In genomic region chr19:51005248-51005647, GRCh38 we compare ENCODE assay signal across 38 cellular contexts. TPM values are rescaled to one million over a fixed set of nuclear protein-coding genes. Genes with fewer than 3 reads are reported as not detected.
"Had no signal": no experiment of that assay in that cellular context is flagged by ENCODE, and none has a peak within 500 bp of the region (broad histone marks: within the 10 kb centered on the region; RNA-seq: fewer than 3 reads in every experiment).

No MANE protein-coding gene starts in this region.

- H3K27me3 ChIP-seq: ascending aorta, body of pancreas, brain microvascular endothelial cell had no signal

- H3K27ac ChIP-seq: adrenal gland, ascending aorta, body of pancreas, brain microvascular endothelial cell, breast epithelium, cardiac muscle cell had no signal

- H3K36me3 ChIP-seq: adrenal gland, ascending aorta, brain microvascular endothelial cell, breast epithelium, cardiac muscle cell had no signal

- DNase-seq: activated effector memory CD4-positive, alpha-beta T cell treated with anti-CD3 and anti-CD28 coated beads, Interleukin-2, amount 50 U/mL, for 16 hours; activated effector memory CD4-positive, alpha-beta T cell treated with Interleukin-2 at 50 U/mL for 16 hours; activated gamma-delta T cell; activated gamma-delta T cell treated with Interleukin-2 at 50 U/mL for 16 hours; activated naive CD4-positive, alpha-beta T cell; activated naive CD4-positive, alpha-beta T cell treated with anti-CD3 and anti-CD28 coated beads for 36 hours; activated naive CD4-positive, alpha-beta T cell treated with anti-CD3 and anti-CD28 coated beads, Interleukin-2, amount 10 ng/mL, durations not matched to agents 7 days and 5 days; activated naive CD4-positive, alpha-beta T cell treated with anti-CD3 and anti-CD28 coated beads, Interleukin-2, amount 50 U/mL, for 16 hours; activated naive CD4-positive, alpha-beta T cell treated with Interleukin-2 at 50 U/mL for 16 hours; activated naive CD8-positive, alpha-beta T cell treated with anti-CD3 and anti-CD28 coated beads for 36 hours; activated naive CD8-positive, alpha-beta T cell treated with anti-CD3 and anti-CD28 coated beads, Interleukin-2, amount 10 ng/mL, durations not matched to agents 7 days and 5 days; activated naive CD8-positive, alpha-beta T cell treated with anti-CD3 and anti-CD28 coated beads, Interleukin-2, amount 50 U/mL, for 24 hours; activated T-cell treated with anti-CD3 and anti-CD28 coated beads, Interleukin-2, amount 50 U/mL, for 24 hours; activated T-cell treated with anti-CD3 and anti-CD28 coated beads, Interleukin-2, amount 50 U/mL, for 4 hours; activated T-cell treated with anti-CD3 and anti-CD28 coated beads, Interleukin-2, amount 50 U/mL, for 48 hours; activated T-cell treated with anti-CD3 and anti-CD28 coated beads, Interleukin-2, amount 50 U/mL, for 72 hours; adrenal gland; amniotic stem cell; amygdala; anterior cingulate cortex; body of pancreas; brain microvascular endothelial cell; caudate nucleus; central memory CD4-positive, alpha-beta T cell; cerebellar nuclear complex had no signal

- H3K4me3 ChIP-seq: adrenal gland, ascending aorta, body of pancreas, breast epithelium, cardiac muscle cell had no signal

- FAIRE-seq: astrocyte, bronchial epithelial cell had no signal

- H3K9me3 ChIP-seq: adrenal gland, ascending aorta, body of pancreas, breast epithelium had no signal

- ATAC-seq: activated naive CD4-positive, alpha-beta T cell treated with anti-CD3 and anti-CD28 coated beads, Interleukin-2, amount 50 U/mL, for 72 hours; activated naive CD8-positive, alpha-beta T cell treated with anti-CD3 and anti-CD28 coated beads, Interleukin-2, amount 50 U/mL, for 24 hours; activated T-cell treated with anti-CD3 and anti-CD28 coated beads, Interleukin-2, amount 50 U/mL, for 4 hours; activated T-cell treated with anti-CD3 and anti-CD28 coated beads, Interleukin-2, amount 50 U/mL, for 72 hours; activated T-helper 17 cell treated with anti-CD3 and anti-CD28 coated beads, Interleukin-2, amount 50 U/mL, for 72 hours; body of pancreas had no signal

- H3K4me1 ChIP-seq: adrenal gland, ascending aorta, body of pancreas had no signal

RNA-seq across cellular contexts. Expression of gene KLK8, which starts 3.8 kb away (rescaled TPM):
- total RNA-seq: activated naive CD4-positive, alpha-beta T cell treated with anti-CD3 and anti-CD28 coated beads for 36 hours; activated naive CD4-positive, alpha-beta T cell treated with anti-CD3 and anti-CD28 coated beads, Interleukin-2, amount 50 U/mL, for 72 hours; activated naive CD8-positive, alpha-beta T cell treated with anti-CD3 and anti-CD28 coated beads for 36 hours; activated naive CD8-positive, alpha-beta T cell treated with anti-CD3 and anti-CD28 coated beads, Interleukin-2, amount 10 ng/mL, durations not matched to agents 7 days and 5 days; activated T-cell treated with anti-CD3 and anti-CD28 coated beads, Interleukin-2, amount 50 U/mL, for 4 hours; activated T-cell treated with anti-CD3 and anti-CD28 coated beads, Interleukin-2, amount 50 U/mL, for 72 hours; activated T-helper 1 cell treated with anti-CD3 and anti-CD28 coated beads, Interleukin-12 subunit alpha, Interleukin-12 subunit beta, Interleukin-2, Interleukin-4 antibody, amounts not matched to agents 30 ng/mL and 10 ng/mL and 1 ng/mL, durations not matched to agents 14 hours and 24 hours and 36 hours; activated T-helper 17 cell treated with anti-CD3 and anti-CD28 coated beads, Interleukin-2, amount 50 U/mL, for 72 hours; activated T-helper 2 cell treated with anti-CD3 and anti-CD28 coated beads, Interferon-gamma antibody, Interleukin-2, Interleukin-4, amounts not matched to agents 10 μg/mL and 5 μg/mL and 100 μg/mL, durations not matched to agents 14 hours and 24 hours and 36 hours; adrenal gland; aorta; ascending aorta; astrocyte; body of pancreas; cardiac muscle cell; cardiac septum; cerebellum; chondrocyte had no signal
- polyA plus RNA-seq: aorta, cardiac muscle cell had no signal

RNA-seq across cellular contexts. Expression of gene KLK10, which starts 14.3 kb away (rescaled TPM):
- total RNA-seq: activated naive CD4-positive, alpha-beta T cell treated with anti-CD3 and anti-CD28 coated beads for 36 hours; activated naive CD4-positive, alpha-beta T cell treated with anti-CD3 and anti-CD28 coated beads, Interleukin-2, amount 50 U/mL, for 72 hours; activated naive CD8-positive, alpha-beta T cell treated with anti-CD3 and anti-CD28 coated beads for 36 hours; activated naive CD8-positive, alpha-beta T cell treated with anti-CD3 and anti-CD28 coated beads, Interleukin-2, amount 10 ng/mL, durations not matched to agents 7 days and 5 days; activated T-cell treated with anti-CD3 and anti-CD28 coated beads, Interleukin-2, amount 50 U/mL, for 4 hours; activated T-cell treated with anti-CD3 and anti-CD28 coated beads, Interleukin-2, amount 50 U/mL, for 72 hours; activated T-helper 1 cell treated with anti-CD3 and anti-CD28 coated beads, Interleukin-12 subunit alpha, Interleukin-12 subunit beta, Interleukin-2, Interleukin-4 antibody, amounts not matched to agents 30 ng/mL and 10 ng/mL and 1 ng/mL, durations not matched to agents 14 hours and 24 hours and 36 hours; activated T-helper 17 cell treated with anti-CD3 and anti-CD28 coated beads, Interleukin-2, amount 50 U/mL, for 72 hours; activated T-helper 2 cell treated with anti-CD3 and anti-CD28 coated beads, Interferon-gamma antibody, Interleukin-2, Interleukin-4, amounts not matched to agents 10 μg/mL and 5 μg/mL and 100 μg/mL, durations not matched to agents 14 hours and 24 hours and 36 hours; aorta; body of pancreas; cardiac septum; chondrocyte had no signal
- polyA plus RNA-seq: cardiac muscle cell had no signal

RNA-seq across cellular contexts. Expression of gene KLK11, which starts 21.2 kb away (rescaled TPM):
- total RNA-seq: activated naive CD4-positive, alpha-beta T cell treated with anti-CD3 and anti-CD28 coated beads for 36 hours; activated naive CD4-positive, alpha-beta T cell treated with anti-CD3 and anti-CD28 coated beads, Interleukin-2, amount 50 U/mL, for 72 hours; activated naive CD8-positive, alpha-beta T cell treated with anti-CD3 and anti-CD28 coated beads for 36 hours; activated naive CD8-positive, alpha-beta T cell treated with anti-CD3 and anti-CD28 coated beads, Interleukin-2, amount 10 ng/mL, durations not matched to agents 7 days and 5 days; activated T-cell treated with anti-CD3 and anti-CD28 coated beads, Interleukin-2, amount 50 U/mL, for 72 hours; activated T-helper 1 cell treated with anti-CD3 and anti-CD28 coated beads, Interleukin-12 subunit alpha, Interleukin-12 subunit beta, Interleukin-2, Interleukin-4 antibody, amounts not matched to agents 30 ng/mL and 10 ng/mL and 1 ng/mL, durations not matched to agents 14 hours and 24 hours and 36 hours; activated T-helper 17 cell treated with anti-CD3 and anti-CD28 coated beads, Interleukin-2, amount 50 U/mL, for 72 hours; activated T-helper 2 cell treated with anti-CD3 and anti-CD28 coated beads, Interferon-gamma antibody, Interleukin-2, Interleukin-4, amounts not matched to agents 10 μg/mL and 5 μg/mL and 100 μg/mL, durations not matched to agents 14 hours and 24 hours and 36 hours; adrenal gland; aorta; ascending aorta; astrocyte; cardiac muscle cell; cardiac septum; cerebellum; chondrocyte had no signal
- polyA plus RNA-seq: cardiac muscle cell had no signal

RNA-seq across cellular contexts. Expression of gene KLK7, which starts 21.5 kb away (rescaled TPM):
- total RNA-seq: activated naive CD4-positive, alpha-beta T cell treated with anti-CD3 and anti-CD28 coated beads for 36 hours; activated naive CD4-positive, alpha-beta T cell treated with anti-CD3 and anti-CD28 coated beads, Interleukin-2, amount 50 U/mL, for 72 hours; activated naive CD8-positive, alpha-beta T cell treated with anti-CD3 and anti-CD28 coated beads for 36 hours; activated naive CD8-positive, alpha-beta T cell treated with anti-CD3 and anti-CD28 coated beads, Interleukin-2, amount 10 ng/mL, durations not matched to agents 7 days and 5 days; activated T-cell treated with anti-CD3 and anti-CD28 coated beads, Interleukin-2, amount 50 U/mL, for 4 hours; activated T-cell treated with anti-CD3 and anti-CD28 coated beads, Interleukin-2, amount 50 U/mL, for 72 hours; activated T-helper 1 cell treated with anti-CD3 and anti-CD28 coated beads, Interleukin-12 subunit alpha, Interleukin-12 subunit beta, Interleukin-2, Interleukin-4 antibody, amounts not matched to agents 30 ng/mL and 10 ng/mL and 1 ng/mL, durations not matched to agents 14 hours and 24 hours and 36 hours; activated T-helper 17 cell treated with anti-CD3 and anti-CD28 coated beads, Interleukin-2, amount 50 U/mL, for 72 hours; activated T-helper 2 cell treated with anti-CD3 and anti-CD28 coated beads, Interferon-gamma antibody, Interleukin-2, Interleukin-4, amounts not matched to agents 10 μg/mL and 5 μg/mL and 100 μg/mL, durations not matched to agents 14 hours and 24 hours and 36 hours; adrenal gland; aorta; ascending aorta; astrocyte; cardiac muscle cell; cardiac septum; cerebellum; chondrocyte had no signal
- polyA plus RNA-seq: aorta had no signal

RNA-seq across cellular contexts. Expression of gene KLK12, which starts 29.6 kb away (rescaled TPM):
- total RNA-seq: activated naive CD4-positive, alpha-beta T cell treated with anti-CD3 and anti-CD28 coated beads for 36 hours; activated naive CD4-positive, alpha-beta T cell treated with anti-CD3 and anti-CD28 coated beads, Interleukin-2, amount 50 U/mL, for 72 hours; activated naive CD8-positive, alpha-beta T cell treated with anti-CD3 and anti-CD28 coated beads for 36 hours; activated naive CD8-positive, alpha-beta T cell treated with anti-CD3 and anti-CD28 coated beads, Interleukin-2, amount 10 ng/mL, durations not matched to agents 7 days and 5 days; activated T-cell treated with anti-CD3 and anti-CD28 coated beads, Interleukin-2, amount 50 U/mL, for 4 hours; activated T-cell treated with anti-CD3 and anti-CD28 coated beads, Interleukin-2, amount 50 U/mL, for 72 hours; activated T-helper 1 cell treated with anti-CD3 and anti-CD28 coated beads, Interleukin-12 subunit alpha, Interleukin-12 subunit beta, Interleukin-2, Interleukin-4 antibody, amounts not matched to agents 30 ng/mL and 10 ng/mL and 1 ng/mL, durations not matched to agents 14 hours and 24 hours and 36 hours; activated T-helper 17 cell treated with anti-CD3 and anti-CD28 coated beads, Interleukin-2, amount 50 U/mL, for 72 hours; activated T-helper 2 cell treated with anti-CD3 and anti-CD28 coated beads, Interferon-gamma antibody, Interleukin-2, Interleukin-4, amounts not matched to agents 10 μg/mL and 5 μg/mL and 100 μg/mL, durations not matched to agents 14 hours and 24 hours and 36 hours; adrenal gland; aorta; ascending aorta; astrocyte; body of pancreas; breast epithelium; bronchial epithelial cell; cardiac muscle cell; cardiac septum; cerebellum; chondrocyte had no signal
- polyA plus RNA-seq: aorta, cardiac muscle cell had no signal
